Comparison of ENCODE assay signal across 16 cellular contexts in the genomic region with DNA sequence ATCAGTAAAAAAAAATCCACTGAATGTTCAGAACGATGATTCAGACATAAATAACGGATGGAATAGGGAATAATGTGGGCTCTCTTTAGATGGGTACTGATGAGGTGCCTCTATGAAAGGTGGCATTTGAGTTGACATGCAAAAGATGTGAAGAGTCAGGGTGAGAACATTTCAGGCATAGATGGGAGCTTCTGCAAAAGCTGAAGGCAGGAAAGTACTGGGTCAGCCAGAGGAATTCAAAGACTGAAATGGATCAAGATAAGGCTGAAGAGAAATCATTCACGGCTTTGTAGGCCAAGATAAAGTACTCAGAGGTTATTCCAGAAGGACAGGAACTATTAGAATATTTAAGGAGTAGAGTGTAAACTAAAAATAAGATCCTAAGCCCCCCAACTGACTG.
DNase-seq lines count a peak whose midpoint lies in the region; ATAC-seq, FAIRE-seq and TF ChIP-seq lines count a peak whose summit lies in the region.
"Had no signal": no experiment of that assay in that cellular context is flagged by ENCODE, and none has a peak within 500 bp of the region (broad histone marks: within the 10 kb centered on the region; RNA-seq: fewer than 3 reads in every experiment).

No MANE protein-coding gene starts in this region.

- no peaks in the 10 kb centered on the region for H3F3A ChIP-seq in smooth muscle cell (ENCODE audit: low read depth)

- no peak overlapping the region for H2BK15ac ChIP-seq in mesenchymal stem cell (ENCODE audit: low read depth, poor library complexity, severe bottlenecking)

- no peak overlapping the region for H3K4me3 Mint-ChIP-seq in astrocyte (ENCODE audit: unreplicated experiment)
- H3K4me3 Mint-ChIP-seq: B cell; CD4-positive, alpha-beta T cell; H9; IgD-negative memory B cell had no signal

- H3K9me3 Mint-ChIP-seq in astrocyte (ENCODE audit: unreplicated experiment) = peaks cover 1% of the 10 kb centered on the region

- H3K4ac ChIP-seq in mesenchymal stem cell (ENCODE audit: low read depth in 1 of 2, low read length in 2 of 2) = no peak overlapping the region

- H3K14ac ChIP-seq in mesenchymal stem cell (ENCODE audit: low read length in 2 of 2) = no peak overlapping the region

- no peaks in the 10 kb centered on the region for H3K36me3 ChIP-seq in astrocyte (ENCODE audit: insufficient read depth, low read length)
- no peaks in the 10 kb centered on the region for H3K36me3 ChIP-seq in mesenchymal stem cell (ENCODE audit: control insufficient read depth in 1 of 2, insufficient read depth in 2 of 2, low read depth in 1 of 2, low read length in 2 of 2)
- no peaks in the 10 kb centered on the region for H3K36me3 ChIP-seq in smooth muscle cell (ENCODE audit: low read depth)
- H3K36me3 ChIP-seq: BLaER1 treated with 17β-estradiol and CSF1 and Interleukin-3, amounts not matched to agents 10 nM and 100 nM had no signal

- no peak overlapping the region for H3K18ac ChIP-seq in mesenchymal stem cell (ENCODE audit: low read depth in 1 of 2, low read length in 2 of 2)

- H3K23ac ChIP-seq in mesenchymal stem cell (ENCODE audit: low read length in 2 of 2) = no peak overlapping the region

- no peaks in the 10 kb centered on the region for H3K36me3 Mint-ChIP-seq in astrocyte (ENCODE audit: low read depth, unreplicated experiment)
- H3K36me3 Mint-ChIP-seq: IgD-negative memory B cell had no signal

- FAIRE-seq in astrocyte (lab: Jason Lieb, UNC) = no peak
- FAIRE-seq: H1, HepG2 had no signal

- H3K9ac ChIP-seq in astrocyte (ENCODE audit: low read length) (no peak overlapping the region), mesenchymal stem cell (ENCODE audit: low read length) (no peak overlapping the region), smooth muscle cell (ENCODE audit: low read depth) (no peak overlapping the region)
- H3K9ac ChIP-seq: BLaER1 treated with 17β-estradiol and CSF1 and Interleukin-3, amounts not matched to agents 10 nM and 100 nM had no signal

- no peak overlapping the region for H3K27ac Mint-ChIP-seq in astrocyte (ENCODE audit: unreplicated experiment)
- H3K27ac Mint-ChIP-seq: B cell; CD4-positive, alpha-beta T cell; H9; IgD-negative memory B cell had no signal

- no peak overlapping the region for H2AK5ac ChIP-seq in mesenchymal stem cell (ENCODE audit: low read length, severe bottlenecking)

- H3K79me1 ChIP-seq in mesenchymal stem cell (replicated peaks; ENCODE audit: low read length, poor library complexity, severe bottlenecking) = no peaks in the 10 kb centered on the region

- H2AFZ ChIP-seq in astrocyte (ENCODE audit: low read depth, low read length) (no peak overlapping the region), mesenchymal stem cell (ENCODE audit: low read depth, low read length) (no peak overlapping the region), smooth muscle cell (ENCODE audit: low read depth) (no peak overlapping the region)

- no peaks in the 10 kb centered on the region for H3K79me2 ChIP-seq in astrocyte (ENCODE audit: insufficient read depth, low read length)
- no peaks in the 10 kb centered on the region for H3K79me2 ChIP-seq in smooth muscle cell (ENCODE audit: low read depth)

- no peak overlapping the region for H3K4me2 ChIP-seq in astrocyte (ENCODE audit: low read length)
- H3K4me2 ChIP-seq in mesenchymal stem cell (ENCODE audit: low read length, poor library complexity, severe bottlenecking) = no peak overlapping the region
- no peak overlapping the region for H3K4me2 ChIP-seq in smooth muscle cell
- H3K4me2 ChIP-seq: BLaER1 treated with 17β-estradiol and CSF1 and Interleukin-3, amounts not matched to agents 10 nM and 100 nM had no signal

- no peaks in the 10 kb centered on the region for H3K27me3 ChIP-seq in astrocyte (ENCODE audit: insufficient read depth, low read length)
- no peaks in the 10 kb centered on the region for H3K27me3 ChIP-seq in mesenchymal stem cell (ENCODE audit: control insufficient read depth in 1 of 2, insufficient read depth in 1 of 2, low read length in 2 of 2)
- H3K27me3 ChIP-seq in smooth muscle cell (ENCODE audit: low read depth) = no peaks in the 10 kb centered on the region
- H3K27me3 ChIP-seq: BLaER1 treated with 17β-estradiol and CSF1 and Interleukin-3, amounts not matched to agents 10 nM and 100 nM had no signal

- no peak overlapping the region for H4K91ac ChIP-seq in mesenchymal stem cell (ENCODE audit: low read length)

- H2BK12ac ChIP-seq in mesenchymal stem cell (ENCODE audit: low read length in 2 of 2) = no peak overlapping the region

- H3K4me3 ChIP-seq in astrocyte (ENCODE audit: insufficient read depth, low read depth, low read length) (no peak overlapping the region), mesenchymal stem cell (ENCODE audit: insufficient read depth in 1 of 2, low read depth in 1 of 2, low read length in 2 of 2) (no peak overlapping the region), smooth muscle cell (no peak overlapping the region)
- H3K4me3 ChIP-seq: BLaER1 treated with 17β-estradiol and CSF1 and Interleukin-3, amounts not matched to agents 10 nM and 100 nM had no signal

- H3K4me1 Mint-ChIP-seq in astrocyte (ENCODE audit: low read depth, unreplicated experiment) = peaks cover 6% of the 10 kb centered on the region
- H3K4me1 Mint-ChIP-seq: B cell, H9, IgD-negative memory B cell had no signal

- WGBS in mesenchymal stem cell = 85% methylated on average over 2 of the region's 3 CpGs
- 42% methylated on average over 3 of the region's 3 CpGs for WGBS in smooth muscle cell (ENCODE audit: low lambda C conversion rate)

- H2BK5ac ChIP-seq in mesenchymal stem cell (ENCODE audit: low read depth, low read length, poor library complexity, severe bottlenecking) = peak overlapping the region; percentile 50

- no peak overlapping the region for H2BK120ac ChIP-seq in mesenchymal stem cell (ENCODE audit: low read depth, low read length)

- DNase-seq in RPMI7951 (ENCODE audit: low read depth) = peak; percentile 32
- peak; percentile 55 for DNase-seq in astrocyte (ENCODE audit: low read depth)
- DNase-seq in mesenchymal stem cell = no peak
- no peak for DNase-seq in smooth muscle cell (lab: John Stamatoyannopoulos, UW; ENCODE audit: unreplicated experiment)
- no peak for DNase-seq in NCI-H510A treated with DMSO at 0.1 percent for 48 hours (lab: John Stamatoyannopoulos, UW)
- no peak for DNase-seq in GM20000 (ENCODE audit: low spot score)
- DNase-seq: CD4-positive, alpha-beta T cell; DMS79 treated with DMSO at 0.1 percent for 48 hours; GF-D8; H9 had no signal

- no peak for ATAC-seq in GM21360 (IDR thresholded peaks at IDR 0.05; ENCODE audit: unreplicated experiment)
- ATAC-seq: HepG2 had no signal

- TF ChIP-seq CTCF in astrocyte (IDR thresholded peaks at IDR 0.05; ENCODE audit: insufficient read depth, low read depth, low read length) (no peak), smooth muscle cell (IDR thresholded peaks at IDR 0.05; ENCODE audit: borderline replicate concordance, insufficient read depth, poor library complexity, severe bottlenecking) (no peak), GM20000 (IDR thresholded peaks at IDR 0.05; ENCODE audit: extremely low read depth, missing control alignments) (no peak)

- H4K20me1 ChIP-seq in astrocyte (ENCODE audit: insufficient read depth, low read length) (no peaks in the 10 kb centered on the region), smooth muscle cell (ENCODE audit: low read depth) (no peaks in the 10 kb centered on the region)
- H4K20me1 ChIP-seq: BLaER1 treated with 17β-estradiol and CSF1 and Interleukin-3, amounts not matched to agents 10 nM and 100 nM had no signal

- no peaks in the 10 kb centered on the region for H3K4me1 ChIP-seq in astrocyte (ENCODE audit: insufficient read depth, low read length)
- H3K4me1 ChIP-seq in mesenchymal stem cell (ENCODE audit: control insufficient read depth, insufficient read depth, low read depth, low read length) = no peaks in the 10 kb centered on the region
- H3K4me1 ChIP-seq in smooth muscle cell (ENCODE audit: low read depth) = no peaks in the 10 kb centered on the region
- H3K4me1 ChIP-seq: BLaER1 treated with 17β-estradiol and CSF1 and Interleukin-3, amounts not matched to agents 10 nM and 100 nM had no signal

- no peaks in the 10 kb centered on the region for H3K27me3 Mint-ChIP-seq in astrocyte (ENCODE audit: low read depth, unreplicated experiment)
- H3K27me3 Mint-ChIP-seq: IgD-negative memory B cell had no signal

- no peak overlapping the region for H3K27ac ChIP-seq in astrocyte (ENCODE audit: low read depth, low read length)
- no peak overlapping the region for H3K27ac ChIP-seq in mesenchymal stem cell (ENCODE audit: low read length, poor library complexity, severe bottlenecking)
- H3K27ac ChIP-seq in smooth muscle cell (ENCODE audit: low read depth) = peak overlapping the region; percentile 32
- H3K27ac ChIP-seq: BLaER1 treated with 17β-estradiol and CSF1 and Interleukin-3, amounts not matched to agents 10 nM and 100 nM had no signal

- no peak overlapping the region for H4K8ac ChIP-seq in mesenchymal stem cell (ENCODE audit: low read length)

- no peaks in the 10 kb centered on the region for H3K9me3 ChIP-seq in astrocyte (ENCODE audit: insufficient read depth, low read depth, low read length)
- H3K9me3 ChIP-seq in mesenchymal stem cell (ENCODE audit: control insufficient read depth, low read length) = no peaks in the 10 kb centered on the region
- no peaks in the 10 kb centered on the region for H3K9me3 ChIP-seq in smooth muscle cell (replicated peaks; ENCODE audit: low read depth)

Comparison
In these comparisons a context has a peak if more than half of its experiments do, and no peak if none do; other contexts are left out.
1. DNase-seq: peak in RPMI7951 (single experiment) and astrocyte (single experiment); none in mesenchymal stem cell (single experiment), smooth muscle cell (single experiment), NCI-H510A treated with DMSO at 0.1 percent for 48 hours (single experiment) and GM20000 (single experiment).